8 cellular contexts compared by ENCODE assay signal in genomic region chr12:101697197-101697929, GRCh38. TPM values are rescaled to one million over a fixed set of nuclear protein-coding genes. Genes with fewer than 3 reads are reported as not detected.
DNase-seq lines count a peak whose midpoint lies in the region; ATAC-seq and TF ChIP-seq lines count a peak whose summit lies in the region.

Gene CHPT1, plus strand, starts transcription at chr12:101697640. Its CDS starts 222 bp downstream, at chr12:101697862.

- H3K4me1 ChIP-seq in liver (ENCODE audit: control insufficient read depth in 4 of 4, insufficient read depth in 4 of 4, low read length in 3 of 4) = peaks cover 4 to 44% (median 19%) of the 10 kb centered on the region in 4 donors

- ATAC-seq in GM18508 (IDR thresholded peaks at IDR 0.05; ENCODE audit: insufficient read depth, unreplicated experiment) = peak; percentile 40
- peak; percentile 63 for ATAC-seq in HG02973 (IDR thresholded peaks at IDR 0.05; ENCODE audit: unreplicated experiment)
- peak; percentile 74 for ATAC-seq in activated CD4-positive, alpha-beta T cell treated with anti-CD3 and anti-CD28 coated beads for 36 hours

- H3K4me3 Mint-ChIP-seq in activated CD4-positive, alpha-beta T cell treated with anti-CD3 and anti-CD28 coated beads for 36 hours = peak within 1 kb of the TSS; percentile 81

- H3K9me3 Mint-ChIP-seq in activated CD4-positive, alpha-beta T cell treated with anti-CD3 and anti-CD28 coated beads for 36 hours (ENCODE audit: low read depth) = no peaks in the 10 kb centered on the region

- peak within 1 kb of the TSS; percentile 84 to 91 for H3K9ac ChIP-seq in liver (ENCODE audit: low read depth in 1 of 2, low read length in 2 of 2)

- H3K36me3 Mint-ChIP-seq in activated CD4-positive, alpha-beta T cell treated with anti-CD3 and anti-CD28 coated beads for 36 hours (ENCODE audit: low read depth) = no peaks in the 10 kb centered on the region

- intact Hi-C loops in activated CD4-positive, alpha-beta T cell treated with anti-CD3 and anti-CD28 coated beads for 36 hours (cut with DNase I, micrococcal nuclease) = loop anchor here in 1 of 2 experiments (1.0 to 5.0 kb wide), 3 partner anchors 134 to 290 kb away; partner anchors contain the start of genes ARL1 and DRAM1

- DNase-seq in 8988T = peak; percentile 67
- DNase-seq in NCI-H2227 (lab: John Stamatoyannopoulos, UW; ENCODE audit: unreplicated experiment) = peak; percentile 78
- peak; percentile 76 for DNase-seq in activated CD4-positive, alpha-beta T cell treated with anti-CD3 and anti-CD28 coated beads for 36 hours
- DNase-seq in stimulated activated CD4-positive, alpha-beta T cell treated with anti-CD3 and anti-CD28 coated beads, Interleukin-4, amount 100 ng/mL, for 4 hours = peak; percentile 38 to 64

- TF ChIP-seq CTCF in liver (IDR thresholded peaks at IDR 0.05; ENCODE audit: low read depth, low read length, missing input control) = peak; percentile 4

- POLR2A ChIA-PET in activated CD4-positive, alpha-beta T cell treated with anti-CD3 and anti-CD28 coated beads for 36 hours (lab: Charles Lee) = no interaction called here

- CTCF ChIA-PET in activated CD4-positive, alpha-beta T cell treated with anti-CD3 and anti-CD28 coated beads for 36 hours (lab: Charles Lee) = no interaction called here

- no peaks in the 10 kb centered on the region for H3K36me3 ChIP-seq in liver (ENCODE audit: control insufficient read depth in 4 of 4, insufficient read depth in 3 of 4, low read depth in 1 of 4, low read length in 3 of 4)

- no peaks in the 10 kb centered on the region for H3K27me3 ChIP-seq in liver (ENCODE audit: control insufficient read depth in 4 of 4, insufficient read depth in 4 of 4, low read length in 3 of 4)

- TF ChIP-seq RAD21 in liver (IDR thresholded peaks at IDR 0.05) = no peak

- H3K4me3 ChIP-seq in liver (ENCODE audit: low read depth in 1 of 3, low read length in 3 of 3) = peak within 1 kb of the TSS; percentile 74 to 99 (median 89)

- H3K4me1 Mint-ChIP-seq in activated CD4-positive, alpha-beta T cell treated with anti-CD3 and anti-CD28 coated beads for 36 hours = peaks cover 29% of the 10 kb centered on the region

- no peaks in the 10 kb centered on the region for H3K27me3 Mint-ChIP-seq in activated CD4-positive, alpha-beta T cell treated with anti-CD3 and anti-CD28 coated beads for 36 hours

- WGBS in liver = under 1% methylated on average over 80 of the region's 80 CpGs

- H3K27ac Mint-ChIP-seq in activated CD4-positive, alpha-beta T cell treated with anti-CD3 and anti-CD28 coated beads for 36 hours = peak within 1 kb of the TSS; percentile 83

- H3K27ac ChIP-seq in cingulate gyrus (ENCODE audit: low read depth, low read length) (peak within 1 kb of the TSS; percentile 92), liver (ENCODE audit: low read depth in 1 of 2, low read length in 2 of 2) (peak within 1 kb of the TSS; percentile 97 to 98)

- H3K9me3 ChIP-seq in liver (ENCODE audit: control insufficient read depth in 4 of 4, low read length in 3 of 4) = peaks cover 0 to 3% (median 0%) of the 10 kb centered on the region in 4 donors

TF ChIP-seq in liver, 16 proteins besides CTCF, POLR2A, EP300 and RAD21:
- peak; percentile 41 to 42 for TF ChIP-seq HNF4A (conservative IDR thresholded peaks at IDR 0.05)
- no peak for TF ChIP-seq JUND (IDR thresholded peaks at IDR 0.05)
- TF ChIP-seq NR2F2 (IDR thresholded peaks at IDR 0.05) = peak; percentile 10

RNA-seq across cellular contexts. Expression of gene CHPT1, which starts in this region (rescaled TPM):
- 10 to 100 TPM; 12.2 to 15.2 TPM for total RNA-seq in activated CD4-positive, alpha-beta T cell treated with anti-CD3 and anti-CD28 coated beads for 36 hours
- total RNA-seq in liver = 10 to 100 TPM; 51.5 to 96.6 TPM
- polyA plus RNA-seq in liver = 10 to 100 TPM; 57.9 to 65.5 TPM

Comparison
In these comparisons a context has a peak if more than half of its experiments do, and no peak if none do; other contexts are left out.
1. Peak in every context shown above with its lines: DNase-seq, ATAC-seq, H3K4me3 ChIP-seq and H3K27ac ChIP-seq.